19 cellular contexts compared by ENCODE assay signal in genomic region chr16:24427840-24428239, GRCh38.
DNase-seq lines count a peak whose midpoint lies in the region; ATAC-seq and TF ChIP-seq lines count a peak whose summit lies in the region.
"Had no signal": no experiment of that assay in that cellular context is flagged by ENCODE, and none has a peak within 500 bp of the region (broad histone marks: within the 10 kb centered on the region; RNA-seq: fewer than 3 reads in every experiment).

No MANE protein-coding gene starts in this region.

- H3K27ac Mint-ChIP-seq in activated T-helper 17 cell treated with anti-CD3 and anti-CD28 coated beads, Interleukin-2, amount 50 U/mL, for 72 hours, result no peak overlapping the region
- H3K27ac Mint-ChIP-seq in stimulated activated effector memory CD8-positive, alpha-beta T cell treated with anti-CD3 and anti-CD28 coated beads, Interleukin-12 subunit alpha, Interleukin-12 subunit beta, amount 100 ng/mL, for 72 hours, result no peak overlapping the region
- H3K27ac Mint-ChIP-seq: CD14-positive monocyte; CD4-positive, alpha-beta memory T cell; CD4-positive, CD25-positive, alpha-beta regulatory T cell; CD8-positive, alpha-beta memory T cell had no signal

- no peak for DNase-seq in activated T-cell treated with anti-CD3 and anti-CD28 coated beads, Interleukin-2, amount 50 U/mL, for 4 hours
- DNase-seq in activated T-cell treated with anti-CD3 and anti-CD28 coated beads for 4 hours (no peak), GM12865 (ENCODE audit: low read depth) (peak; percentile 8), NCI-H1417 treated with DMSO at 0.1 percent for 48 hours (lab: John Stamatoyannopoulos, UW) (no peak), RPMI8226 (no peak)
- no peak for DNase-seq in stimulated activated effector memory CD8-positive, alpha-beta T cell treated with anti-CD3 and anti-CD28 coated beads, Interleukin-12 subunit alpha, Interleukin-12 subunit beta, amount 100 ng/mL, for 72 hours (ENCODE audit: low spot score in 2 of 2)
- DNase-seq: 8988T; ACHN; BE2C; C1 segment of cervical spinal cord; CD4-positive, alpha-beta memory T cell; CD4-positive, CD25-positive, alpha-beta regulatory T cell; CD8-positive, alpha-beta memory T cell; COR-L47; DMS79 treated with DMSO at 0.1 percent for 48 hours; GF-D8 had no signal

- no peak overlapping the region for H3K4me3 ChIP-seq in GM12865 (ENCODE audit: low read depth, low read length)
- H3K4me3 ChIP-seq: BLaER1 had no signal

- no peak overlapping the region for H3K4me3 Mint-ChIP-seq in activated T-cell treated with anti-CD3 and anti-CD28 coated beads, Interleukin-2, amount 50 U/mL, for 4 hours
- no peak overlapping the region for H3K4me3 Mint-ChIP-seq in activated T-helper 17 cell treated with anti-CD3 and anti-CD28 coated beads, Interleukin-2, amount 50 U/mL, for 72 hours
- H3K4me3 Mint-ChIP-seq in stimulated activated effector memory CD8-positive, alpha-beta T cell treated with anti-CD3 and anti-CD28 coated beads, Interleukin-12 subunit alpha, Interleukin-12 subunit beta, amount 100 ng/mL, for 72 hours, result no peak overlapping the region
- H3K4me3 Mint-ChIP-seq: CD14-positive monocyte; CD4-positive, alpha-beta memory T cell; CD4-positive, CD25-positive, alpha-beta regulatory T cell; CD8-positive, alpha-beta memory T cell had no signal

- peak; percentile 51 to 54 for ATAC-seq in activated T-cell treated with anti-CD3 and anti-CD28 coated beads, Interleukin-2, amount 50 U/mL, for 4 hours
- ATAC-seq in activated T-helper 17 cell treated with anti-CD3 and anti-CD28 coated beads, Interleukin-2, amount 50 U/mL, for 72 hours (replicated peaks), result peak; percentile 42
- peak; percentile 71 for ATAC-seq in stimulated activated effector memory CD8-positive, alpha-beta T cell treated with anti-CD3 and anti-CD28 coated beads, Interleukin-12 subunit alpha, Interleukin-12 subunit beta, amount 100 ng/mL, for 72 hours

- TF ChIP-seq CTCF in GM12865 (IDR thresholded peaks at IDR 0.05; ENCODE audit: insufficient read depth, low read depth, low read length, missing control alignments), result no peak

- no peaks in the 10 kb centered on the region for H3K9me3 Mint-ChIP-seq in activated T-cell treated with anti-CD3 and anti-CD28 coated beads, Interleukin-2, amount 50 U/mL, for 4 hours
- no peaks in the 10 kb centered on the region for H3K9me3 Mint-ChIP-seq in activated T-helper 17 cell treated with anti-CD3 and anti-CD28 coated beads, Interleukin-2, amount 50 U/mL, for 72 hours
- no peaks in the 10 kb centered on the region for H3K9me3 Mint-ChIP-seq in stimulated activated effector memory CD8-positive, alpha-beta T cell treated with anti-CD3 and anti-CD28 coated beads, Interleukin-12 subunit alpha, Interleukin-12 subunit beta, amount 100 ng/mL, for 72 hours
- H3K9me3 Mint-ChIP-seq: CD8-positive, alpha-beta memory T cell had no signal

- H3K4me1 Mint-ChIP-seq in activated T-cell treated with anti-CD3 and anti-CD28 coated beads, Interleukin-2, amount 50 U/mL, for 4 hours (ENCODE audit: low read depth), result no peaks in the 10 kb centered on the region
- H3K4me1 Mint-ChIP-seq in activated T-helper 17 cell treated with anti-CD3 and anti-CD28 coated beads, Interleukin-2, amount 50 U/mL, for 72 hours, result no peaks in the 10 kb centered on the region
- no peaks in the 10 kb centered on the region for H3K4me1 Mint-ChIP-seq in stimulated activated effector memory CD8-positive, alpha-beta T cell treated with anti-CD3 and anti-CD28 coated beads, Interleukin-12 subunit alpha, Interleukin-12 subunit beta, amount 100 ng/mL, for 72 hours
- H3K4me1 Mint-ChIP-seq: CD14-positive monocyte; CD4-positive, alpha-beta memory T cell; CD4-positive, CD25-positive, alpha-beta regulatory T cell; CD8-positive, alpha-beta memory T cell had no signal

- no peaks in the 10 kb centered on the region for H3K36me3 Mint-ChIP-seq in activated T-cell treated with anti-CD3 and anti-CD28 coated beads, Interleukin-2, amount 50 U/mL, for 4 hours (ENCODE audit: insufficient read depth)
- H3K36me3 Mint-ChIP-seq in activated T-helper 17 cell treated with anti-CD3 and anti-CD28 coated beads, Interleukin-2, amount 50 U/mL, for 72 hours (ENCODE audit: low read depth), result no peaks in the 10 kb centered on the region
- H3K36me3 Mint-ChIP-seq in stimulated activated effector memory CD8-positive, alpha-beta T cell treated with anti-CD3 and anti-CD28 coated beads, Interleukin-12 subunit alpha, Interleukin-12 subunit beta, amount 100 ng/mL, for 72 hours, result no peaks in the 10 kb centered on the region
- H3K36me3 Mint-ChIP-seq: CD14-positive monocyte; CD4-positive, alpha-beta memory T cell; CD4-positive, CD25-positive, alpha-beta regulatory T cell; CD8-positive, alpha-beta memory T cell had no signal

- peaks cover 22% of the 10 kb centered on the region for H3K27me3 Mint-ChIP-seq in activated T-cell treated with anti-CD3 and anti-CD28 coated beads, Interleukin-2, amount 50 U/mL, for 4 hours (ENCODE audit: low read depth)
- H3K27me3 Mint-ChIP-seq in activated T-helper 17 cell treated with anti-CD3 and anti-CD28 coated beads, Interleukin-2, amount 50 U/mL, for 72 hours, result peaks cover 18% of the 10 kb centered on the region
- H3K27me3 Mint-ChIP-seq: CD4-positive, CD25-positive, alpha-beta regulatory T cell had no signal
